In the genomic region with DNA sequence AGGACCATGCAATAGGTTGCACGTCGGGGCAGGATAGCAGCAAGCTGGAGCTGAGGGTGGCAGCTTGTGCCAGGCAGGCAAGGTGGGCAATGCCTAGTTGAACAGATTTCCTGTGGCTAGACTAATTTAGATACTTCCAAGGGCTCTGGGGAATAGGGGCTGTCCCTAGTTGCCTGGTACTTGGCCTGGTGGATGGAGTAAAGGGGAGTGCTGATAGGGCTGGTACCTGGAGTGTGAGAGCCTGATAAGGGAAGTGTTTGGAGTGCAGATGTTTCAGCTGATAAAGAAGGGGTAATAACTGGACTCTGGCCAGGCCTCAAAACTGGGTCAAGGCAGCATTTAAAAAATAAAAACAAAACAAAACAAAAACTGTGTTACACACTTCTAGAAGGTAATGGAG, we compare ENCODE assay signal across 24 cellular contexts.
"Had no signal": no experiment of that assay in that cellular context is flagged by ENCODE, and none has a peak within 500 bp of the region (broad histone marks: within the 10 kb centered on the region; RNA-seq: fewer than 3 reads in every experiment).

No MANE protein-coding gene starts in this region.

- H3K4me1 Mint-ChIP-seq: naive thymus-derived CD4-positive, alpha-beta T cell; stimulated activated memory B cell treated with anti-CD40 and anti-IgM and Interleukin-4, amounts not matched to agents 10 μg/mL and 1 μg/mL and 100 μg/mL, for 72 hours; stimulated activated naive CD8-positive, alpha-beta T cell treated with anti-CD3 and anti-CD28 coated beads, Interleukin-15, amount 100 ng/mL, for 72 hours had no signal

- H3K27me3 ChIP-seq: ovary, right atrium auricular region, right lobe of liver, tibial nerve, vagina had no signal

- DNase-seq: islet precursor cell; left ventricle myocardium inferior; mesendoderm; midbrain; mucosa of descending colon; naive thymus-derived CD4-positive, alpha-beta T cell; ovary; right lobe of liver; stimulated activated CD4-positive, alpha-beta T cell treated with anti-CD3 and anti-CD28 coated beads, Interleukin-1b, Interleukin-23, amount 100 ng/mL, for 48 hours; stimulated activated CD4-positive, alpha-beta T cell treated with anti-CD3 and anti-CD28 coated beads, Interleukin-2, amount 100 ng/mL, for 48 hours; stimulated activated CD4-positive, alpha-beta T cell treated with anti-CD3 and anti-CD28 coated beads, Interleukin-4, amount 100 ng/mL, for 4 hours; stimulated activated CD8-positive, alpha-beta memory T cell treated with anti-CD3 and anti-CD28 coated beads, Interleukin-4, amount 100 ng/mL, for 48 hours; stimulated activated naive CD4-positive, alpha-beta T cell treated with Interleukin-2 at 50 U/mL for 16 hours; stimulated activated naive CD8-positive, alpha-beta T cell treated with anti-CD3 and anti-CD28 coated beads, Interleukin-15, amount 100 ng/mL, for 72 hours; substantia nigra had no signal

- H3K4me1 ChIP-seq: left ventricle myocardium inferior, right atrium auricular region, right lobe of liver, tibial nerve, vagina had no signal

- H3K4me3 Mint-ChIP-seq: naive thymus-derived CD4-positive, alpha-beta T cell; natural killer cell treated with Interleukin-12 subunit alpha and Interleukin-12 subunit beta and Interleukin-15 and Interleukin-18, amount 100 ng/mL, for 72 hours; stimulated activated memory B cell treated with anti-CD40 and anti-IgM and Interleukin-4, amounts not matched to agents 10 μg/mL and 1 μg/mL and 100 μg/mL, for 72 hours; stimulated activated naive CD8-positive, alpha-beta T cell treated with anti-CD3 and anti-CD28 coated beads, Interleukin-15, amount 100 ng/mL, for 72 hours; type B pancreatic cell had no signal

- H3K4me3 ChIP-seq: left ventricle myocardium inferior, lung, mucosa of descending colon, ovary, right atrium auricular region, right lobe of liver, smooth muscle cell, tibial nerve, vagina had no signal

- H3K36me3 Mint-ChIP-seq: naive thymus-derived CD4-positive, alpha-beta T cell; type B pancreatic cell had no signal

- H3K36me3 ChIP-seq: left ventricle myocardium inferior, ovary, right atrium auricular region, right lobe of liver, tibial nerve, vagina had no signal

- H3K27ac Mint-ChIP-seq: naive thymus-derived CD4-positive, alpha-beta T cell; natural killer cell treated with Interleukin-12 subunit alpha and Interleukin-12 subunit beta and Interleukin-15 and Interleukin-18, amount 100 ng/mL, for 72 hours; progenitor cell of endocrine pancreas; stimulated activated memory B cell treated with anti-CD40 and anti-IgM and Interleukin-4, amounts not matched to agents 10 μg/mL and 1 μg/mL and 100 μg/mL, for 72 hours; stimulated activated naive CD8-positive, alpha-beta T cell treated with anti-CD3 and anti-CD28 coated beads, Interleukin-15, amount 100 ng/mL, for 72 hours; type B pancreatic cell had no signal

- H3K27ac ChIP-seq: left ventricle myocardium inferior, ovary, right atrium auricular region, right lobe of liver, tibial nerve, vagina had no signal

- H3K9me3 ChIP-seq: ovary, right lobe of liver, vagina had no signal

- ATAC-seq: mucosa of descending colon; naive thymus-derived CD4-positive, alpha-beta T cell; natural killer cell treated with Interleukin-12 subunit alpha and Interleukin-12 subunit beta and Interleukin-15 and Interleukin-18, amount 100 ng/mL, for 72 hours; right lobe of liver; stimulated activated memory B cell treated with anti-CD40 and anti-IgM and Interleukin-4, amounts not matched to agents 10 μg/mL and 1 μg/mL and 100 μg/mL, for 72 hours; stimulated activated naive CD8-positive, alpha-beta T cell treated with anti-CD3 and anti-CD28 coated beads, Interleukin-15, amount 100 ng/mL, for 72 hours had no signal

- H3K27me3 Mint-ChIP-seq: naive thymus-derived CD4-positive, alpha-beta T cell; natural killer cell treated with Interleukin-12 subunit alpha and Interleukin-12 subunit beta and Interleukin-15 and Interleukin-18, amount 100 ng/mL, for 72 hours; progenitor cell of endocrine pancreas; stimulated activated memory B cell treated with anti-CD40 and anti-IgM and Interleukin-4, amounts not matched to agents 10 μg/mL and 1 μg/mL and 100 μg/mL, for 72 hours; stimulated activated naive CD8-positive, alpha-beta T cell treated with anti-CD3 and anti-CD28 coated beads, Interleukin-15, amount 100 ng/mL, for 72 hours; type B pancreatic cell had no signal
